In the genomic region with DNA sequence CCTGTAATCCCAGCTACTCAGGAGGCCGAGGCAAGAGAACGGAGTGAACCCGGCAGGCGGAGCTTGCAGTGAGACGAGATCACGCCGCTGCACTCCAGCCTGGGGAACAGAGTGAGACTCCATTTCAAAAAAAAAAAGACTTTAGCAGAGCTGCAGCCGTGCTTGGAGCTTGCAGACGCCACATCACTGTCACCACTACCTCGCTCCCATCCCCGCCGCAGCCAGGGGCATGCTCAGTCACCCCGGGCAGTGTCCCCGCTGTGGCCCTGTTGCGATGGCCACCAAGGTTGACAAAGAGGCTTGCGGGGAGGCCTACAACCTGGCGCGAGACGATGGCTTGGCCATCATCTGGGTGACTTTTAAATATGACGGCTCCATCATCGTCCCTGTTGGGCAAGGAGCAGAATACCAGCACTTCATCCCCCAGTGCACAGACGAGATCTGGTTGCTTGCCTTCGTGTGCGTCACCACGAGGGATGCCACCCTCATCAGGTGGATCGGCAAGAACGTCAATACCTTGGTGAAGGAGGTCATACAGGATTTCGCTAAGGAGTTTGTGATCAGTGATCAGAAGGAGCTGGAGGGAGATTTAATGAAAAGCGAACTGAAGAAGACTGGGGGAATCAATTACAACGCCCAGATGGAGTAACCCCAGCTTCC, we compare ENCODE assay signal across 17 cellular contexts.
DNase-seq lines count a peak whose midpoint lies in the region; ATAC-seq, FAIRE-seq and TF ChIP-seq lines count a peak whose summit lies in the region.
"Had no signal": no experiment of that assay in that cellular context is flagged by ENCODE, and none has a peak within 500 bp of the region (broad histone marks: within the 10 kb centered on the region; RNA-seq: fewer than 3 reads in every experiment).

No MANE protein-coding gene starts in this region.

- H3K4me3 Mint-ChIP-seq in activated CD8-positive, alpha-beta memory T cell treated with anti-CD3 and anti-CD28 coated beads, Interleukin-2, amount 10 ng/mL, durations not matched to agents 7 days and 5 days: no peak overlapping the region
- H3K4me3 Mint-ChIP-seq: CD8-positive, alpha-beta T cell had no signal

- no peaks in the 10 kb centered on the region for H3K36me3 Mint-ChIP-seq in activated CD8-positive, alpha-beta memory T cell treated with anti-CD3 and anti-CD28 coated beads, Interleukin-2, amount 10 ng/mL, durations not matched to agents 7 days and 5 days
- H3K36me3 Mint-ChIP-seq: CD8-positive, alpha-beta T cell had no signal

- DNase-seq in HTR-8/SVneo (ENCODE audit: insufficient read length, low spot score) (no peak), islet precursor cell (peak; percentile 49), osteoblast (ENCODE audit: insufficient read length, low spot score, missing footprints) (peak; percentile 50), ecto neural progenitor cell (ENCODE audit: low spot score) (no peak), ACHN (no peak)
- DNase-seq in activated CD8-positive, alpha-beta memory T cell treated with anti-CD3 and anti-CD28 coated beads, Interleukin-2, amount 10 ng/mL, durations not matched to agents 7 days and 5 days: no peak
- DNase-seq: AML-193; CD8-positive, alpha-beta T cell; DMS 273 treated with DMSO at 0.1 percent for 48 hours; GM23248; HCEC 1CT had no signal

- H3K27me3 ChIP-seq in osteoblast (ENCODE audit: insufficient read depth, low read length): peaks cover 4% of the 10 kb centered on the region

- CTCF ChIA-PET in activated CD8-positive, alpha-beta memory T cell treated with anti-CD3 and anti-CD28 coated beads, Interleukin-2, amount 10 ng/mL, durations not matched to agents 7 days and 5 days (lab: Charles Lee): no interaction called here

- in situ Hi-C loops in ACHN (cut with HindIII; ENCODE audit: low pct_ligation_motif_present, low pct_unique_long_range_greater_than_20kb, low sequenced_read_pairs): no loop called here

- no peaks in the 10 kb centered on the region for H3K4me1 ChIP-seq in osteoblast (ENCODE audit: insufficient read depth, low read length)

- no peak overlapping the region for H3K27ac ChIP-seq in osteoblast (ENCODE audit: low read depth, low read length)
- H3K27ac ChIP-seq: GM23248, KMS-11 had no signal

- no peaks in the 10 kb centered on the region for H3K9me3 ChIP-seq in osteoblast (ENCODE audit: low read depth, low read length)

- H3K36me3 ChIP-seq in osteoblast (ENCODE audit: insufficient read depth, low read length): no peaks in the 10 kb centered on the region

- no peak for TF ChIP-seq CTCF in osteoblast (IDR thresholded peaks at IDR 0.05; ENCODE audit: extremely low read depth, low read depth, low read length)

- H3K4me1 Mint-ChIP-seq in activated CD8-positive, alpha-beta memory T cell treated with anti-CD3 and anti-CD28 coated beads, Interleukin-2, amount 10 ng/mL, durations not matched to agents 7 days and 5 days: no peaks in the 10 kb centered on the region

- no peak overlapping the region for H3K4me2 ChIP-seq in osteoblast (ENCODE audit: insufficient read depth, low read length)
- H3K4me2 ChIP-seq: KMS-11 had no signal

- no peaks in the 10 kb centered on the region for H4K20me1 ChIP-seq in osteoblast (ENCODE audit: insufficient read depth, low read length)

- ATAC-seq in activated CD8-positive, alpha-beta memory T cell treated with anti-CD3 and anti-CD28 coated beads, Interleukin-2, amount 10 ng/mL, durations not matched to agents 7 days and 5 days: no peak
- ATAC-seq in HG02571 (IDR thresholded peaks at IDR 0.05; ENCODE audit: unreplicated experiment): no peak
- ATAC-seq: CD8-positive, alpha-beta T cell had no signal

- FAIRE-seq in HTR-8/SVneo (lab: Jason Lieb, UNC): peak; percentile 9
- FAIRE-seq: A204.1, G401.6, GM12891, H54 had no signal

- H2AFZ ChIP-seq in osteoblast (ENCODE audit: low read length): no peak overlapping the region
- H2AFZ ChIP-seq: GM23248 had no signal

- H3K79me2 ChIP-seq in osteoblast (ENCODE audit: insufficient read depth, low read length): no peaks in the 10 kb centered on the region

- H3K9me3 Mint-ChIP-seq in activated CD8-positive, alpha-beta memory T cell treated with anti-CD3 and anti-CD28 coated beads, Interleukin-2, amount 10 ng/mL, durations not matched to agents 7 days and 5 days (ENCODE audit: low read depth): no peaks in the 10 kb centered on the region
- H3K9me3 Mint-ChIP-seq: CD8-positive, alpha-beta T cell had no signal

- no peak overlapping the region for H3K27ac Mint-ChIP-seq in activated CD8-positive, alpha-beta memory T cell treated with anti-CD3 and anti-CD28 coated beads, Interleukin-2, amount 10 ng/mL, durations not matched to agents 7 days and 5 days
- H3K27ac Mint-ChIP-seq: CD8-positive, alpha-beta T cell had no signal

- H3K4me3 ChIP-seq in osteoblast (ENCODE audit: insufficient read depth, low read length): no peak overlapping the region
- H3K4me3 ChIP-seq: GM23248 had no signal

- H3K27me3 Mint-ChIP-seq in activated CD8-positive, alpha-beta memory T cell treated with anti-CD3 and anti-CD28 coated beads, Interleukin-2, amount 10 ng/mL, durations not matched to agents 7 days and 5 days: no peaks in the 10 kb centered on the region

Comparison
In these comparisons a context has a peak if more than half of its experiments do, and no peak if none do; other contexts are left out.
1. DNase-seq: peak in islet precursor cell (single experiment) and osteoblast (single experiment); none in HTR-8/SVneo (single experiment), ecto neural progenitor cell (single experiment), ACHN (single experiment) and activated CD8-positive, alpha-beta memory T cell treated with anti-CD3 and anti-CD28 coated beads, Interleukin-2, amount 10 ng/mL, durations not matched to agents 7 days and 5 days (single experiment).